9 cellular contexts compared by ENCODE assay signal in the genomic region with DNA sequence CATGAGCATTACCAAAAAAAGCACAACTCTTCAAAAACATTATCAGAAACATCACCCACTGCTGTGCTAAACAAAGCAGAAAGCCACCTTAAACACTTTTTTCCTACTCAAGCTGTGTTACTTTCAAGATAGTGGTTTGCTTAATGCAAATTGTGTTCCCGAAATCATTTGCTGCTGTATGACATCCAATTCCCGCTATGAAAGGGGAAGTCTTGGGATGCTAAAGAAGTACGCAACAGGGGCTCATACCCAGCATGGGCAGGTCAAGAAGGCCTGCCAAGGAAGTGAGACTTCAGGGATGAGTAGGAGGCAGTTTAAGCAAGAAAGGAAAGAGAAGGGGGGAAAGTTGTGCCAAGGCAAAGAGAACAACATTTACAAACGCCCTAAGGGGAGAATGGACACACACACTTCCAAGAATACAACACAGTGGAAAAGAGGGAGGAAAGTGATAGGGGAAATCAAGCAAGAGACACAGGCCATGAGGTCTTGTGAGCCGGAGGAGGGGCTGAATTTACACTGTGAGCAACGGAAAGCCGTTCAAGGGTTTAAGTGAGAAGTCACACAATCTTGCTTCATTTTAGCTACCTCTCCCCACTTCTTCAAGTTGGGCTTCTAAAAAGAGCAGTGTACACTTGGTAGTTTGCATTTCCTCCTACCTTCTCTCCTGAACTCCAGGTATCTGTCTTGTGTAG. TPM values are rescaled to one million over a fixed set of nuclear protein-coding genes. Genes with fewer than 3 reads are reported as not detected.
DNase-seq lines count a peak whose midpoint lies in the region; ATAC-seq and TF ChIP-seq lines count a peak whose summit lies in the region.
"Had no signal": no experiment of that assay in that cellular context is flagged by ENCODE, and none has a peak within 500 bp of the region (broad histone marks: within the 10 kb centered on the region; RNA-seq: fewer than 3 reads in every experiment).

No MANE protein-coding gene starts in this region.

- WGBS in thymus = 60% methylated on average over 7 of the region's 7 CpGs
- WGBS in smooth muscle cell (ENCODE audit: low lambda C conversion rate) = 80% methylated on average over 7 of the region's 7 CpGs

- peak overlapping the region; percentile 53 for H3K4me3 ChIP-seq in OCI-LY3 (ENCODE audit: low read length)
- no peak overlapping the region for H3K4me3 ChIP-seq in fibroblast of pulmonary artery (replicated peaks; ENCODE audit: low read depth, low read length)
- peak overlapping the region; percentile 14 for H3K4me3 ChIP-seq in thymus (ENCODE audit: low read length)
- no peak overlapping the region for H3K4me3 ChIP-seq in smooth muscle cell

- TF ChIP-seq CTCF in OCI-LY3 (IDR thresholded peaks at IDR 0.05; ENCODE audit: low read depth, low read length) (no peak), fibroblast of pulmonary artery (IDR thresholded peaks at IDR 0.05; ENCODE audit: low read length, missing control alignments) (no peak), mesothelial cell of epicardium (IDR thresholded peaks at IDR 0.05; ENCODE audit: unreplicated experiment) (no peak), smooth muscle cell (IDR thresholded peaks at IDR 0.05; ENCODE audit: borderline replicate concordance, insufficient read depth, poor library complexity, severe bottlenecking) (no peak)

- H3K27ac ChIP-seq in OCI-LY3 (ENCODE audit: low read length) (peak overlapping the region; percentile 59), thymus (ENCODE audit: low read depth) (peak overlapping the region; percentile 81), smooth muscle cell (ENCODE audit: low read depth) (no peak overlapping the region)

- peaks cover 9% of the 10 kb centered on the region; the same call in 1 of the 2 replicates for H3K9me3 ChIP-seq in OCI-LY3 (ENCODE audit: insufficient read depth, low read length)
- no peaks in the 10 kb centered on the region for H3K9me3 ChIP-seq in thymus (ENCODE audit: control insufficient read depth)
- no peaks in the 10 kb centered on the region for H3K9me3 ChIP-seq in smooth muscle cell (replicated peaks; ENCODE audit: low read depth)

- peak overlapping the region; percentile 88 to 97 for H3K4me3 Mint-ChIP-seq in activated T-cell treated with anti-CD3 and anti-CD28 coated beads, Interleukin-2, amount 50 U/mL, for 72 hours
- no peak overlapping the region for H3K4me3 Mint-ChIP-seq in mesothelial cell of epicardium

- H3K79me2 ChIP-seq in OCI-LY3 (ENCODE audit: low read length) = peaks cover 84% of the 10 kb centered on the region
- peaks cover 82% of the 10 kb centered on the region for H3K79me2 ChIP-seq in smooth muscle cell (ENCODE audit: low read depth)

- H4K20me1 ChIP-seq in OCI-LY3 (ENCODE audit: insufficient read depth, low read length) = peaks cover 45% of the 10 kb centered on the region
- H4K20me1 ChIP-seq in smooth muscle cell (ENCODE audit: low read depth) = peaks cover 76% of the 10 kb centered on the region

- H3K9me3 Mint-ChIP-seq in activated T-cell treated with anti-CD3 and anti-CD28 coated beads, Interleukin-2, amount 50 U/mL, for 72 hours = no peaks in the 10 kb centered on the region
- peaks cover 3% of the 10 kb centered on the region for H3K9me3 Mint-ChIP-seq in mesothelial cell of epicardium

- H3K27me3 ChIP-seq in OCI-LY3 (ENCODE audit: low read depth, low read length) (no peaks in the 10 kb centered on the region), thymus (ENCODE audit: control insufficient read depth, insufficient read depth) (no peaks in the 10 kb centered on the region), smooth muscle cell (ENCODE audit: low read depth) (no peaks in the 10 kb centered on the region)

- no peak overlapping the region for H2AFZ ChIP-seq in OCI-LY3 (ENCODE audit: low read depth, low read length)
- no peak overlapping the region for H2AFZ ChIP-seq in smooth muscle cell (ENCODE audit: low read depth)

- H3K9ac ChIP-seq in OCI-LY3 (ENCODE audit: low read length) = peak overlapping the region; percentile 18
- no peak overlapping the region for H3K9ac ChIP-seq in smooth muscle cell (ENCODE audit: low read depth)

- H3K4me1 Mint-ChIP-seq in activated T-cell treated with anti-CD3 and anti-CD28 coated beads, Interleukin-2, amount 50 U/mL, for 72 hours (ENCODE audit: low read depth) = peaks cover 61% of the 10 kb centered on the region
- H3K4me1 Mint-ChIP-seq in mesothelial cell of epicardium = peaks cover 19% of the 10 kb centered on the region

- H3K4me1 ChIP-seq in OCI-LY3 (ENCODE audit: low read length) (peaks cover 39% of the 10 kb centered on the region), thymus (ENCODE audit: control insufficient read depth, insufficient read depth, low read length) (peaks cover 46% of the 10 kb centered on the region), smooth muscle cell (ENCODE audit: low read depth) (peaks cover 22% of the 10 kb centered on the region)

- H3F3A ChIP-seq in smooth muscle cell (ENCODE audit: low read depth) = peaks cover 7% of the 10 kb centered on the region

- peaks cover 14% of the 10 kb centered on the region for H3K36me3 ChIP-seq in OCI-LY3 (replicated peaks; ENCODE audit: low read depth, low read length)
- no peaks in the 10 kb centered on the region for H3K36me3 ChIP-seq in thymus (ENCODE audit: control insufficient read depth, insufficient read depth)
- no peaks in the 10 kb centered on the region for H3K36me3 ChIP-seq in smooth muscle cell (ENCODE audit: low read depth)

- no peak for ATAC-seq in activated T-cell treated with anti-CD3 and anti-CD28 coated beads, Interleukin-2, amount 50 U/mL, for 72 hours (replicated peaks in 1 of 2)
- no peak for ATAC-seq in GM18907 (IDR thresholded peaks at IDR 0.05; ENCODE audit: unreplicated experiment)

- H3K27ac Mint-ChIP-seq in activated T-cell treated with anti-CD3 and anti-CD28 coated beads, Interleukin-2, amount 50 U/mL, for 72 hours = peak overlapping the region; percentile 13
- H3K27ac Mint-ChIP-seq in mesothelial cell of epicardium = no peak overlapping the region

- peak overlapping the region; percentile 85 for H3K4me2 ChIP-seq in OCI-LY3 (ENCODE audit: low read length)
- no peak overlapping the region for H3K4me2 ChIP-seq in smooth muscle cell

- no peak for DNase-seq in activated T-cell treated with anti-CD3 and anti-CD28 coated beads, Interleukin-2, amount 50 U/mL, for 72 hours
- DNase-seq in activated T-cell treated with anti-CD3 and anti-CD28 coated beads, Interleukin-2, amount 50 U/mL, for 1 hour = no peak
- peak; percentile 19 for DNase-seq in fibroblast of pulmonary artery (ENCODE audit: low read depth)
- no peak for DNase-seq in mesothelial cell of epicardium (ENCODE audit: low spot score in 2 of 2, unreplicated experiment in 2 of 2)
- DNase-seq in smooth muscle cell (lab: John Stamatoyannopoulos, UW; ENCODE audit: unreplicated experiment) = no peak
- DNase-seq: NCI-H1092 had no signal

- H3K36me3 Mint-ChIP-seq in activated T-cell treated with anti-CD3 and anti-CD28 coated beads, Interleukin-2, amount 50 U/mL, for 72 hours (ENCODE audit: insufficient read depth in 2 of 2) = peaks cover 3 to 10% of the 10 kb centered on the region in 2 donors
- peaks cover 8% of the 10 kb centered on the region for H3K36me3 Mint-ChIP-seq in mesothelial cell of epicardium

- no peaks in the 10 kb centered on the region for H3K27me3 Mint-ChIP-seq in activated T-cell treated with anti-CD3 and anti-CD28 coated beads, Interleukin-2, amount 50 U/mL, for 72 hours (ENCODE audit: low read depth)
- H3K27me3 Mint-ChIP-seq in mesothelial cell of epicardium (ENCODE audit: low read depth) = no peaks in the 10 kb centered on the region

RNA-seq across cellular contexts. Expression of gene PTPN2, which starts 4.1 kb away (rescaled TPM):
- 10 to 100 TPM; 84.9 to 86.2 TPM for total RNA-seq in activated T-cell treated with anti-CD3 and anti-CD28 coated beads, Interleukin-2, amount 50 U/mL, for 72 hours
- 116 TPM for polyA plus RNA-seq in thymus
- 37.0 to 38.7 TPM (median 38.1 TPM) in 3 replicates for total RNA-seq in mesothelial cell of epicardium
- 23.9 and 48.7 TPM in 2 replicates for total RNA-seq in smooth muscle cell
- 17.1 and 20.1 TPM in 2 replicates for polyA plus RNA-seq in smooth muscle cell

Comparison
In these comparisons a context has a peak if more than half of its experiments do, and no peak if none do; other contexts are left out.
1. H3K4me3 ChIP-seq: peak in OCI-LY3 (single experiment) and thymus (single experiment); none in fibroblast of pulmonary artery (single experiment) and smooth muscle cell (single experiment).